ENCODE assay signal across 28 cellular contexts in the genomic region with DNA sequence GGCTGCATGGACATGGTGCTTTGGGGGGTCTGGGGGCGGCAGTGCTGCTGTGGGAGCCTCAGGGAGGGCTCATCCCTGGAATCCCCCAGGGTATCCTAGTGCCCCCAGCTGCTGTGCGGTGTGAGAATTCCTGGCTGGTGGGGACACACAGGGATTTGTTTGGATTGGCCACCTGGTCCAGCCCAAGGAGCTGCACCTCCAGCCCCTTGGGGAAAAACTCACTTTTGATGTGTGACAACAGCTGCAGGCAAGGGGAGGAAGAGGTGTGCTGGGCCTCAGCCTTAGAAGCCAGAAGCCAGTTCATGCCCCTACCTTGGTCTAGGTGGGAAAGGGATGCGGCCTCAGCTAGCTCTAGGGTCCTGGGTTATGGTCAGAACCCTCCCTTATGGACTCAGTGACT. TPM values are rescaled to one million over a fixed set of nuclear protein-coding genes. Genes with fewer than 3 reads are reported as not detected.
"Had no signal": no experiment of that assay in that cellular context is flagged by ENCODE, and none has a peak within 500 bp of the region (broad histone marks: within the 10 kb centered on the region; RNA-seq: fewer than 3 reads in every experiment).

No MANE protein-coding gene starts in this region.

- H3K27me3 ChIP-seq: colonic mucosa, esophagus squamous epithelium, gastrocnemius medialis, heart right ventricle, left lung had no signal

- H3K9me3 ChIP-seq: colonic mucosa, esophagus squamous epithelium, gastrocnemius medialis, heart right ventricle, left lung had no signal

- ATAC-seq: effector memory CD8-positive, alpha-beta T cell; esophagus mucosa; gastrocnemius medialis; heart right ventricle; left cardiac atrium; left lung; left ventricle myocardium superior had no signal

- H3K4me3 ChIP-seq: colonic mucosa, esophagus squamous epithelium, gastrocnemius medialis, heart right ventricle, left lung, lung had no signal

- H3K36me3 ChIP-seq: colonic mucosa, esophagus squamous epithelium, gastrocnemius medialis, heart right ventricle, left lung had no signal

- H3K4me1 ChIP-seq: colonic mucosa, esophagus squamous epithelium, gastrocnemius medialis, heart right ventricle, left lung had no signal

- H3K27ac ChIP-seq: colonic mucosa, epithelial cell of prostate, esophagus squamous epithelium, gastrocnemius medialis, heart right ventricle, left lung had no signal

- DNase-seq: colonic mucosa; cortex of kidney; effector CD8-positive, alpha-beta T cell; effector memory CD8-positive, alpha-beta T cell; erythroblast; esophagus squamous epithelium; foreskin fibroblast; foreskin melanocyte; gastrocnemius medialis; glutamatergic neuron; head of caudate nucleus; heart right ventricle; hippocampal formation; islet precursor cell; left cardiac atrium; left lung; left ventricle myocardium superior; mammary epithelial cell; mesendoderm; midbrain had no signal

RNA-seq across cellular contexts. Expression of gene GOLGA6D, which starts 44.9 kb away (rescaled TPM):
- total RNA-seq: chondrocyte, colonic mucosa, dermis microvascular lymphatic vessel endothelial cell, esophagus mucosa, esophagus squamous epithelium, gastrocnemius medialis, glomerular endothelial cell, kidney epithelial cell, left cardiac atrium, left lung, left ventricle myocardium superior, mammary epithelial cell, mononuclear cell had no signal
- polyA plus RNA-seq: heart right ventricle, lung, mammary epithelial cell had no signal
